In the genomic region with DNA sequence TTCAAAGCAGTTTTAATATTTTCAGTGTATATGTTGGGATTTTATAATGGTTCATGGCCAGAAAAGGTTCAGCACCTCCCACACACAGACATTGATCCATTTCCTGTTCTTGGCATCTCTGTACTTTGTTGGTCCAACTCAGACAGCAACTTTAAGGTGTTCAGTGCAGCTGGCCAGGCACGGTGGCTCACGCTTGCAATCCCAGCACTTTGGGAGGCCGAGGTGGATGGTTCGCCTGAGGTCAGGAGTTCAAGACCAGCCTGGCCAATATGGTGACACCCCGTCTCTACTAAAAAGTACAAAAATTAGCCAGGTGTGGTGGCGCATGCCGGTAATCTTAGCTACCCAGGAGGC, we compare ENCODE assay signal across 14 cellular contexts. TPM values are rescaled to one million over a fixed set of nuclear protein-coding genes. Genes with fewer than 3 reads are reported as not detected.
"Had no signal": no experiment of that assay in that cellular context is flagged by ENCODE, and none has a peak within 500 bp of the region (broad histone marks: within the 10 kb centered on the region; RNA-seq: fewer than 3 reads in every experiment).

No MANE protein-coding gene starts in this region.

RNA-seq across cellular contexts. Expression of a gene that starts 6.9 kb away (rescaled TPM):
- total RNA-seq: body of pancreas, cardiac septum, frontal cortex, myocyte, osteocyte, right cardiac atrium, SJSA1, thoracic aorta had no signal
- polyA plus RNA-seq: right cardiac atrium had no signal

RNA-seq across cellular contexts. Expression of a gene that starts 35.9 kb away (rescaled TPM):
- total RNA-seq: activated CD8-positive, alpha-beta memory T cell treated with anti-CD3 and anti-CD28 coated beads for 36 hours; body of pancreas; cardiac septum; frontal cortex; left lung; myocyte; osteocyte; psoas muscle; right cardiac atrium; SJSA1; thoracic aorta; urinary bladder; WTC11 had no signal
- polyA plus RNA-seq: keratinocyte, psoas muscle, right cardiac atrium had no signal

RNA-seq across cellular contexts. Expression of a gene that starts 50.9 kb away (rescaled TPM):
- total RNA-seq: myocyte, osteocyte, SJSA1 had no signal
- polyA plus RNA-seq: keratinocyte had no signal
